ENCODE assay signal across 10 cellular contexts in the genomic region with DNA sequence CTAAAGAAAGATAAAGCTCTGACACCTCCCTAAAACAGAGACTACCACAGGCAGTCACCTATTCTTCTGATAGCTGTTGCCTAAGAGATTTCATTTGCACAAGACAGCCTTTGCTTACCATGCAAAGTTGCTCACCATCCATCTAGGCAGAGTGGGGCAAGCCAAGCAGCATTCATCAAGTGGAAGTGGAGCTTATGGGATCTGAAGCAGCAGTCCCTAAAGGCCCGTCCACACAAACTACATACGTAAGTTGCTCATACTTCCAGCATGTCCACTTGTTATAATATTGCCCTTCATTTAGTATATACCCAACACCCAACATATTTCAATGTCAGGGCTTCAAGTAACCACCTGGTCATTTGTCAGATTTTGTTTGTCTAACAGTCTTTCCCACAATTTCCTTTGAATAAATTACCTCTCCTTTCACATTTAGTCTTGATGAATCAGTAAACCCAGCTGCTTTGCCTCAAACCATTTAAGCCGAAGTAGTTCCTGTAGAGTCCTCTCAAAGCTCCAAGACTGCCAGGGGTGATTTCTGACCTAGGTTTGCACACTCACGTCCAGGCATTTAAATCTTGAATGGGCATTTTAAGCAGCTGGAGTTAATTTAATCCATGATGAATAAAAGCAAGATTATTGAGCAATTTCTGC.
DNase-seq lines count a peak whose midpoint lies in the region; ATAC-seq and TF ChIP-seq lines count a peak whose summit lies in the region.
"Had no signal": no experiment of that assay in that cellular context is flagged by ENCODE, and none has a peak within 500 bp of the region (broad histone marks: within the 10 kb centered on the region; RNA-seq: fewer than 3 reads in every experiment).

No MANE protein-coding gene starts in this region.

- ATAC-seq in activated CD8-positive, alpha-beta memory T cell treated with anti-CD3 and anti-CD28 coated beads, Interleukin-2, amount 10 ng/mL, durations not matched to agents 7 days and 5 days, result peak; percentile 16
- no peak for ATAC-seq in HG02642 (IDR thresholded peaks at IDR 0.05; ENCODE audit: poor library complexity, unreplicated experiment)

- H3K36me3 Mint-ChIP-seq in activated CD8-positive, alpha-beta memory T cell treated with anti-CD3 and anti-CD28 coated beads, Interleukin-2, amount 10 ng/mL, durations not matched to agents 7 days and 5 days, result peaks cover 24% of the 10 kb centered on the region

- no peaks in the 10 kb centered on the region for H3K27me3 Mint-ChIP-seq in activated CD8-positive, alpha-beta memory T cell treated with anti-CD3 and anti-CD28 coated beads, Interleukin-2, amount 10 ng/mL, durations not matched to agents 7 days and 5 days

- TF ChIP-seq CTCF in fibroblast of pulmonary artery (IDR thresholded peaks at IDR 0.05; ENCODE audit: low read length, missing control alignments) (no peak), retinal pigment epithelial cell (conservative IDR thresholded peaks at IDR 0.05; ENCODE audit: low read depth, low read length) (no peak)

- peaks cover 25% of the 10 kb centered on the region for H3K4me1 Mint-ChIP-seq in activated CD8-positive, alpha-beta memory T cell treated with anti-CD3 and anti-CD28 coated beads, Interleukin-2, amount 10 ng/mL, durations not matched to agents 7 days and 5 days

- no peaks in the 10 kb centered on the region for H3K9me3 Mint-ChIP-seq in activated CD8-positive, alpha-beta memory T cell treated with anti-CD3 and anti-CD28 coated beads, Interleukin-2, amount 10 ng/mL, durations not matched to agents 7 days and 5 days (ENCODE audit: low read depth)

- no peak for DNase-seq in activated CD8-positive, alpha-beta memory T cell treated with anti-CD3 and anti-CD28 coated beads, Interleukin-2, amount 10 ng/mL, durations not matched to agents 7 days and 5 days
- DNase-seq in activated CD8-positive, alpha-beta memory T cell treated with anti-CD3 and anti-CD28 coated beads, Interleukin-2, amount 50 U/mL, for 48 hours, result no peak
- DNase-seq in NCI-H774 (lab: John Stamatoyannopoulos, UW) (peak; percentile 8), fibroblast of pulmonary artery (ENCODE audit: low read depth) (peak; percentile 28), retinal pigment epithelial cell (ENCODE audit: low read depth) (peak; percentile 61), retina (no peak), amygdala (lab: John Stamatoyannopoulos, UW) (no peak)
- DNase-seq: NCI-H1092 treated with DMSO at 0.1 percent for 48 hours had no signal

- no peak overlapping the region for H3K4me3 ChIP-seq in fibroblast of pulmonary artery (replicated peaks; ENCODE audit: low read depth, low read length)
- H3K4me3 ChIP-seq in retinal pigment epithelial cell (ENCODE audit: low read length), result no peak overlapping the region
- H3K4me3 ChIP-seq: BLaER1 had no signal

- CTCF ChIA-PET in activated CD8-positive, alpha-beta memory T cell treated with anti-CD3 and anti-CD28 coated beads, Interleukin-2, amount 10 ng/mL, durations not matched to agents 7 days and 5 days (lab: Charles Lee), result interaction anchor here (1.0 to 2.3 kb wide), 2 partner anchors 12 to 100 kb away, joined by 3 to 10 read pairs; no protein-coding TSS in a partner anchor

- H3K27ac Mint-ChIP-seq in activated CD8-positive, alpha-beta memory T cell treated with anti-CD3 and anti-CD28 coated beads, Interleukin-2, amount 10 ng/mL, durations not matched to agents 7 days and 5 days, result no peak overlapping the region

- no peak overlapping the region for H3K4me3 Mint-ChIP-seq in activated CD8-positive, alpha-beta memory T cell treated with anti-CD3 and anti-CD28 coated beads, Interleukin-2, amount 10 ng/mL, durations not matched to agents 7 days and 5 days

Comparison
In these comparisons a context has a peak if more than half of its experiments do, and no peak if none do; other contexts are left out.
1. DNase-seq: peak in NCI-H774 (single experiment), fibroblast of pulmonary artery (single experiment) and retinal pigment epithelial cell (single experiment); none in activated CD8-positive, alpha-beta memory T cell treated with anti-CD3 and anti-CD28 coated beads, Interleukin-2, amount 10 ng/mL, durations not matched to agents 7 days and 5 days (single experiment), activated CD8-positive, alpha-beta memory T cell treated with anti-CD3 and anti-CD28 coated beads, Interleukin-2, amount 50 U/mL, for 48 hours (single experiment), retina (single experiment) and amygdala (0 of 56).